In the genomic region with DNA sequence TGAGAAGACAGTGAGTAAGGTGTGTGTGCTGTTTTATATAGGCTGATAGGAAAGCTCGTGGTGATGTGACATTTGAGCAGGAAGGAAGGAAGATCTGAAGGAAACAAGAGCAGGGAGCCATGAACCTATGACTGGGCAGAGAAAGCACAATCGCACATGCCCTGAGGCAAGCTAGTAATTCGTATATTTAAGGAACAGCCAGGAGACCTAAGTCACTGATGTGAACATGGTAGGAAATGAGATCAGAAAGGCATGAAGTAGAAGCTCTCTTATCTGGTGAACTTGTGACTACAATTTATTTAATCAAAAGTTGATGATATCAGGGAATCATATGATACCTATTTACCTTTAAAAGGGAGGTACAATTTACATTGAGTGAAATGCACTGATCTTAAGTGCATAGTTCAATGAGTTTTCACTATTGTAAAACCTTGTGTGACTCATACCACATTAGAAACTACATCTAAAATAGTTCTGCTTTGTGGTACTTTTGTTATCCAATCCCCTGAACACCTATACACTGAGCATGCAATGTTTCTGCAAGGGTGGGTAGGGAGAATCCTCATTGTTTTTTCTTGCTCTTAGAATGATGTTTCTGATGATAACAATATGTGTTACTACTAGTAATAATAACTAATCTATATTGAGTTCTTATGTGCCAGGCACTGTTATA, we compare ENCODE assay signal across 1 cellular context.
TF ChIP-seq lines count a peak whose summit lies in the region.

No MANE protein-coding gene starts in this region.

TF ChIP-seq in GM23338, 12 proteins besides CTCF, POLR2A, EP300 and RAD21 (continued from another document):
- TF ChIP-seq, protein P1, sequence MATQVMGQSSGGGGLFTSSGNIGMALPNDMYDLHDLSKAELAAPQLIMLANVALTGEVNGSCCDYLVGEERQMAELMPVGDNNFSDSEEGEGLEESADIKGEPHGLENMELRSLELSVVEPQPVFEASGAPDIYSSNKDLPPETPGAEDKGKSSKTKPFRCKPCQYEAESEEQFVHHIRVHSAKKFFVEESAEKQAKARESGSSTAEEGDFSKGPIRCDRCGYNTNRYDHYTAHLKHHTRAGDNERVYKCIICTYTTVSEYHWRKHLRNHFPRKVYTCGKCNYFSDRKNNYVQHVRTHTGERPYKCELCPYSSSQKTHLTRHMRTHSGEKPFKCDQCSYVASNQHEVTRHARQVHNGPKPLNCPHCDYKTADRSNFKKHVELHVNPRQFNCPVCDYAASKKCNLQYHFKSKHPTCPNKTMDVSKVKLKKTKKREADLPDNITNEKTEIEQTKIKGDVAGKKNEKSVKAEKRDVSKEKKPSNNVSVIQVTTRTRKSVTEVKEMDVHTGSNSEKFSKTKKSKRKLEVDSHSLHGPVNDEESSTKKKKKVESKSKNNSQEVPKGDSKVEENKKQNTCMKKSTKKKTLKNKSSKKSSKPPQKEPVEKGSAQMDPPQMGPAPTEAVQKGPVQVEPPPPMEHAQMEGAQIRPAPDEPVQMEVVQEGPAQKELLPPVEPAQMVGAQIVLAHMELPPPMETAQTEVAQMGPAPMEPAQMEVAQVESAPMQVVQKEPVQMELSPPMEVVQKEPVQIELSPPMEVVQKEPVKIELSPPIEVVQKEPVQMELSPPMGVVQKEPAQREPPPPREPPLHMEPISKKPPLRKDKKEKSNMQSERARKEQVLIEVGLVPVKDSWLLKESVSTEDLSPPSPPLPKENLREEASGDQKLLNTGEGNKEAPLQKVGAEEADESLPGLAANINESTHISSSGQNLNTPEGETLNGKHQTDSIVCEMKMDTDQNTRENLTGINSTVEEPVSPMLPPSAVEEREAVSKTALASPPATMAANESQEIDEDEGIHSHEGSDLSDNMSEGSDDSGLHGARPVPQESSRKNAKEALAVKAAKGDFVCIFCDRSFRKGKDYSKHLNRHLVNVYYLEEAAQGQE (IDR thresholded peaks at IDR 0.05; ENCODE audit: unreplicated experiment): no peak
